In genomic region chr7:41886906-41887311, GRCh38 we compare ENCODE assay signal across 10 cellular contexts.
DNase-seq lines count a peak whose midpoint lies in the region; ATAC-seq and TF ChIP-seq lines count a peak whose summit lies in the region.
"Had no signal": no experiment of that assay in that cellular context is flagged by ENCODE, and none has a peak within 500 bp of the region (broad histone marks: within the 10 kb centered on the region; RNA-seq: fewer than 3 reads in every experiment).

No MANE protein-coding gene starts in this region.

- H3K27me3 ChIP-seq in WERI-Rb-1 (ENCODE audit: insufficient read depth, low read depth, severe bottlenecking): peaks cover 72% of the 10 kb centered on the region
- H3K27me3 ChIP-seq: thyroid gland had no signal

- H3K9me3 ChIP-seq in WERI-Rb-1 (ENCODE audit: severe bottlenecking): no peaks in the 10 kb centered on the region
- H3K9me3 ChIP-seq: thyroid gland had no signal

- TF ChIP-seq CTCF in WERI-Rb-1 (IDR thresholded peaks at IDR 0.05; ENCODE audit: low read depth, low read length): no peak

- peak; percentile 96 for DNase-seq in GM04504 (ENCODE audit: low read depth)
- peak; percentile 15 for DNase-seq in WERI-Rb-1
- peak; percentile 72 for DNase-seq in left ventricle myocardium superior
- DNase-seq in sciatic nerve (ENCODE audit: low spot score): peak; percentile 73
- no peak for DNase-seq in GM19240 (ENCODE audit: insufficient read length, low spot score)
- no peak for DNase-seq in cerebellar cortex (ENCODE audit: low spot score)
- DNase-seq: GF-D8, thyroid gland had no signal

- intact Hi-C loops in left ventricle myocardium superior (cut with micrococcal nuclease) (no loop called here), sciatic nerve (cut with DNase I) (no loop called here)

- no peak overlapping the region for H3K4me3 ChIP-seq in WERI-Rb-1 (ENCODE audit: low read depth, low read length)
- H3K4me3 ChIP-seq: thyroid gland had no signal

- H3K27ac ChIP-seq in WERI-Rb-1: no peak overlapping the region
- H3K27ac ChIP-seq: thyroid gland had no signal

- H3K36me3 ChIP-seq in WERI-Rb-1: no peaks in the 10 kb centered on the region
- H3K36me3 ChIP-seq: thyroid gland had no signal

- ATAC-seq in left ventricle myocardium superior (peak; percentile 74), sciatic nerve (peak; percentile 67), GM21528 (IDR thresholded peaks at IDR 0.05; ENCODE audit: low FRiP score, unreplicated experiment) (no peak), GM18520 (IDR thresholded peaks at IDR 0.05; ENCODE audit: unreplicated experiment) (no peak)

Comparison
In these comparisons a context has a peak if more than half of its experiments do, and no peak if none do; other contexts are left out.
1. DNase-seq: peak in GM04504 (single experiment), WERI-Rb-1 (single experiment), left ventricle myocardium superior (single experiment) and sciatic nerve (single experiment); none in GM19240 (single experiment) and cerebellar cortex (single experiment).
2. ATAC-seq: peak in left ventricle myocardium superior (single experiment) and sciatic nerve (single experiment); none in GM21528 (single experiment) and GM18520 (single experiment).